Comparison of ENCODE assay signal across 8 cellular contexts in genomic region chr10:73920084-73920483, GRCh38. TPM values are rescaled to one million over a fixed set of nuclear protein-coding genes. Genes with fewer than 3 reads are reported as not detected.
DNase-seq lines count a peak whose midpoint lies in the region; ATAC-seq and TF ChIP-seq lines count a peak whose summit lies in the region.

No MANE protein-coding gene starts in this region.

- no peaks in the 10 kb centered on the region for H3K9me3 Mint-ChIP-seq in osteocyte (ENCODE audit: unreplicated experiment)

- H3K4me1 Mint-ChIP-seq in osteocyte (ENCODE audit: unreplicated experiment), result peaks cover 66% of the 10 kb centered on the region

- H3K27ac Mint-ChIP-seq in osteocyte (ENCODE audit: unreplicated experiment), result peak overlapping the region; percentile 96

- peak overlapping the region; percentile 6 for H3K4me3 Mint-ChIP-seq in osteocyte (ENCODE audit: unreplicated experiment)

- POLR2A ChIA-PET in GM10248 (lab: Yijun Ruan, JAX), result interaction anchor here (0.8 kb wide), 1 partner anchor 16 kb away, joined by 4 read pairs; no protein-coding TSS in a partner anchor

- TF ChIP-seq CTCF in GM10248 (IDR thresholded peaks at IDR 0.05; ENCODE audit: control extremely low read depth, extremely low read depth, low read depth, missing control alignments), result no peak
- peak; percentile 34 for TF ChIP-seq CTCF in epithelial cell of esophagus (IDR thresholded peaks at IDR 0.05; ENCODE audit: insufficient read depth, low read depth, low read length, missing control alignments)
- TF ChIP-seq CTCF in osteocyte (IDR thresholded peaks at IDR 0.05), result peak; percentile 20

- H3K36me3 Mint-ChIP-seq in osteocyte (ENCODE audit: unreplicated experiment), result peaks cover 18% of the 10 kb centered on the region

- no peak overlapping the region for H3K4me3 ChIP-seq in epithelial cell of esophagus (ENCODE audit: low read length)

- CTCF ChIA-PET in GM10248 (lab: Yijun Ruan, JAX), result interaction anchor here (0.9 to 2.6 kb wide), 9 partner anchors 8 to 159 kb away, joined by 3 to 13 read pairs (median 4); no protein-coding TSS in a partner anchor

- DNase-seq in GM10248 (ENCODE audit: extremely low spot score) (peak; percentile 54), NCI-H446 (lab: John Stamatoyannopoulos, UW) (peak; percentile 23 to 69), epithelial cell of esophagus (ENCODE audit: low read depth) (peak; percentile 97), osteocyte (ENCODE audit: extremely low spot score, unreplicated experiment) (no peak), NCI-H2196 treated with DMSO at 0.1 percent for 48 hours (lab: John Stamatoyannopoulos, UW; ENCODE audit: unreplicated experiment) (no peak)
- DNase-seq in activated CD8-positive, alpha-beta memory T cell treated with anti-CD3 and anti-CD28 coated beads, Interleukin-2, amount 50 U/mL, for 4 hours, result no peak
- DNase-seq in stimulated activated CD4-positive, alpha-beta T cell treated with anti-CD3 and anti-CD28 coated beads, Interleukin-4, amount 100 ng/mL, for 4 hours, result no peak

- ATAC-seq in HG02852 (IDR thresholded peaks at IDR 0.05; ENCODE audit: unreplicated experiment), result no peak

- H3K27me3 Mint-ChIP-seq in osteocyte (ENCODE audit: unreplicated experiment), result no peaks in the 10 kb centered on the region

RNA-seq across cellular contexts. Expression of gene PLAU, which starts 9.2 kb away (rescaled TPM):
- 112 and 118 TPM in 2 replicates for total RNA-seq in osteocyte

RNA-seq across cellular contexts. Expression of gene CAMK2G, which starts 45.7 kb away (rescaled TPM):
- 37.6 and 38.2 TPM in 2 replicates for total RNA-seq in osteocyte

Comparison
In these comparisons a context has a peak if more than half of its experiments do, and no peak if none do; other contexts are left out.
1. DNase-seq: peak in GM10248 (single experiment), NCI-H446 (2 of 2) and epithelial cell of esophagus (single experiment); none in osteocyte (single experiment), activated CD8-positive, alpha-beta memory T cell treated with anti-CD3 and anti-CD28 coated beads, Interleukin-2, amount 50 U/mL, for 4 hours (single experiment), stimulated activated CD4-positive, alpha-beta T cell treated with anti-CD3 and anti-CD28 coated beads, Interleukin-4, amount 100 ng/mL, for 4 hours (0 of 2) and NCI-H2196 treated with DMSO at 0.1 percent for 48 hours (single experiment).